In the genomic region with DNA sequence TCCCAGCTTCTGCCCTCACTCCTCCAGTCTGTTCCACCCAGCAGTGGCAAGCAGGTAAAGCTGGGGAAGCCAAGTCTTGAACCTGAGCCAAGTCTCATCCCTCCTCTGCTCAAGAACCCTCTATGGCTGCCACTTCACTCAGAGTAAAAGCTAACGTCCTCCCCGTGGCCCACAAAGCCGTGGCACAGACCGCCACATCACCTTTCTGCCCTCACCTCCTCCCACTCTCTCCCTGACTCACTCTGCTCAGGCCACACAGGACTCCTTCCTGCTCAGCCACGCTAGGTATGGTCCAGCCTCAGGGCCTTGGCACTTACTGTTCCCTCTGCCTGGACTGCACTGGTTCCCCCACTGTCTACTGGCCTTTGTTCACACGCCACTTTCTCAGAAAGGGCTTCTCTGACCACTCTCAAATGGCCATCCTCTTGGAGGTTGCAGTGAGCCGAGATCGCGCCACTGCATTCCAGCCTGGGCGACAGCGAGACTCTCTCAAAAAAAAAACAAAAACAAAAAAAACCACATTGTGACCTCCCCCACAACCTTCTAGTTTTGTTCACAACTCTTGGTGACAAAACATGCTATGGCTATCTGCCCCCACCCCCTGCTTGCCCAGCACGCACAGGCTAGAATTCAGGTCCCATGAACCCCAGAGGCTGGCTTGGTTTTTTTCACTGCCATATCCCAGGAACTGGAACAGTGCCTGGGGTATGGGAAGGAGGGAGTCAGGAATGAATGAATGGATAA, we compare ENCODE assay signal across 8 cellular contexts. TPM values are rescaled to one million over a fixed set of nuclear protein-coding genes. Genes with fewer than 3 reads are reported as not detected.
A peak's percentile ranks its signal among the peaks of the same experiment; 100 is the strongest.
DNase-seq lines count a peak whose midpoint lies in the region; FAIRE-seq and TF ChIP-seq lines count a peak whose summit lies in the region.

No MANE protein-coding gene starts in this region.

- no peak overlapping the region for H2AFZ ChIP-seq in Karpas-422 (ENCODE audit: low read length)

- H3K27me3 ChIP-seq in Karpas-422 (ENCODE audit: low read length) (no peaks in the 10 kb centered on the region), bronchial epithelial cell (ENCODE audit: control insufficient read depth, insufficient read depth, low read length) (no peaks in the 10 kb centered on the region)

- CTCF ChIA-PET in Calu3 (lab: Charles Lee), result interaction anchor here (0.6 to 1.3 kb wide), 3 partner anchors 18 to 125 kb away, joined by 3 to 6 read pairs (median 6); no protein-coding TSS in a partner anchor

- TF ChIP-seq CTCF in Calu3 (IDR thresholded peaks at IDR 0.05; ENCODE audit: unreplicated experiment) (no peak), bronchial epithelial cell (IDR thresholded peaks at IDR 0.05; ENCODE audit: insufficient read depth, low read length, severe bottlenecking) (no peak), neural crest cell (conservative IDR thresholded peaks at IDR 0.05) (no peak)

- 0 out of 2 replicates have a peak, but pooled peaks cover 2% of the 10 kb centered on the region for H4K20me1 ChIP-seq in Karpas-422 (ENCODE audit: insufficient read depth, low read depth, low read length)

- BruUV-seq in Calu3 (replicated peaks; lab: Mats Ljungman, UMichigan), result no TSS peak

- peak overlapping the region; percentile 24 for H3K4me3 Mint-ChIP-seq in Calu3 (ENCODE audit: low read depth, unreplicated experiment)
- H3K4me3 Mint-ChIP-seq in neural crest cell, result no peak overlapping the region

- H3K27me3 Mint-ChIP-seq in Calu3 (ENCODE audit: unreplicated experiment) (no peaks in the 10 kb centered on the region), neural crest cell (ENCODE audit: low read depth) (no peaks in the 10 kb centered on the region)

- peaks cover 50% of the 10 kb centered on the region for H3K79me2 ChIP-seq in Karpas-422 (ENCODE audit: low read length)

- no peaks in the 10 kb centered on the region for H3K9me3 ChIP-seq in Karpas-422 (ENCODE audit: low read length)

- no peaks in the 10 kb centered on the region for H3K9me2 ChIP-seq in Karpas-422 (replicated peaks; ENCODE audit: insufficient read depth, low read length)

- no peak overlapping the region for H3K27ac ChIP-seq in Karpas-422 (ENCODE audit: low read length)

- peaks cover 3% of the 10 kb centered on the region for H3K36me3 Mint-ChIP-seq in Calu3 (ENCODE audit: insufficient read depth, unreplicated experiment)
- no peaks in the 10 kb centered on the region for H3K36me3 Mint-ChIP-seq in neural crest cell (ENCODE audit: low read depth)

- H3K4me1 ChIP-seq in Karpas-422 (ENCODE audit: low read length), result peaks cover 41% of the 10 kb centered on the region

- intact Hi-C loops in Calu3 (cut with micrococcal nuclease; ENCODE audit: unreplicated experiment), result no loop called here

- H3K4me1 Mint-ChIP-seq in Calu3 (ENCODE audit: low read depth, unreplicated experiment) (peaks cover 1% of the 10 kb centered on the region), neural crest cell (peaks cover 17% of the 10 kb centered on the region)

- H3K4me2 ChIP-seq in Karpas-422 (ENCODE audit: low read depth, low read length, poor library complexity, severe bottlenecking), result peak overlapping the region; percentile 42

- H3K9me3 Mint-ChIP-seq in Calu3 (ENCODE audit: low read depth, unreplicated experiment), result no peaks in the 10 kb centered on the region
- H3K9me3 Mint-ChIP-seq in neural crest cell, result no peaks in the 10 kb centered on the region

- H3K4me3 ChIP-seq in Karpas-422 (ENCODE audit: low read length) (no peak overlapping the region), bronchial epithelial cell (ENCODE audit: low read depth, low read length) (no peak overlapping the region)

- DNase-seq in Calu3 (no peak), Karpas-422 (no peak), bronchial epithelial cell (ENCODE audit: low read depth) (peak; percentile 60), neural crest cell (ENCODE audit: low read depth, low spot score) (no peak), pons (ENCODE audit: low spot score) (no peak), HuH-7.5 (ENCODE audit: low spot score) (no peak), nucleus accumbens (lab: John Stamatoyannopoulos, UW) (no peak)
- DNase-seq in stimulated activated naive CD4-positive, alpha-beta T cell (lab: John Stamatoyannopoulos, UW), result no peak

- H3K27ac Mint-ChIP-seq in Calu3 (ENCODE audit: unreplicated experiment) (peak overlapping the region; percentile 56), neural crest cell (ENCODE audit: unreplicated experiment) (peak overlapping the region; percentile 92)

- FAIRE-seq in bronchial epithelial cell (lab: Jason Lieb, UNC), result peak; percentile 43

- H3K36me3 ChIP-seq in Karpas-422 (ENCODE audit: insufficient read depth, low read length) (no peaks in the 10 kb centered on the region), bronchial epithelial cell (ENCODE audit: control insufficient read depth, insufficient read depth, low read length) (peaks cover 4% of the 10 kb centered on the region)

- peak overlapping the region; percentile 60; the same call in 1 of the 2 replicates for H3K9ac ChIP-seq in Karpas-422 (ENCODE audit: low read length)

RNA-seq across cellular contexts. Expression of a gene that starts 15.8 kb away (rescaled TPM):
- 107 and 111 TPM in 2 replicates for total RNA-seq in Calu3 (2022)
- 230 and 370 TPM in 2 replicates for total RNA-seq in Karpas-422 (2014; rRNA removed; shearing (Covaris generic); ENCODE audit: low replicate concordance)
- 192 and 347 TPM in 2 replicates for total RNA-seq in bronchial epithelial cell
- total RNA-seq in neural crest cell, result 123 and 128 TPM in 2 replicates

RNA-seq across cellular contexts. Expression of a gene that starts 26.7 kb away (rescaled TPM):
- 136 and 162 TPM in 2 replicates for total RNA-seq in Calu3 (2022)
- 45.1 and 81.4 TPM in 2 replicates for total RNA-seq in Karpas-422 (2014; rRNA removed; shearing (Covaris generic); ENCODE audit: low replicate concordance)
- total RNA-seq in bronchial epithelial cell, result 20.0 and 46.3 TPM in 2 replicates
- total RNA-seq in neural crest cell, result 177 and 185 TPM in 2 replicates

RNA-seq across cellular contexts. Expression of a gene that starts 26.8 kb away (rescaled TPM):
- total RNA-seq in Calu3 (2022), result not detected in 2 replicates
- total RNA-seq in Karpas-422 (2014; rRNA removed; shearing (Covaris generic); ENCODE audit: low replicate concordance), result 7.4 and 17.6 TPM in 2 replicates
- total RNA-seq in bronchial epithelial cell, result not detected in 2 replicates
- not detected in 2 replicates for total RNA-seq in neural crest cell

RNA-seq across cellular contexts. Expression of a gene that starts 37.9 kb away (rescaled TPM):
- 159 and 161 TPM in 2 replicates for total RNA-seq in Calu3 (2022)
- total RNA-seq in Karpas-422 (2014; rRNA removed; shearing (Covaris generic); ENCODE audit: low replicate concordance), result 39.7 and 49.0 TPM in 2 replicates
- total RNA-seq in bronchial epithelial cell, result 58.4 and 117 TPM in 2 replicates
- total RNA-seq in neural crest cell, result 89.4 and 94.2 TPM in 2 replicates
